Comparison of ENCODE assay signal across 32 cellular contexts in genomic region chr4:38539501-38539900, GRCh38.
"Had no signal": no experiment of that assay in that cellular context is flagged by ENCODE, and none has a peak within 500 bp of the region (broad histone marks: within the 10 kb centered on the region; RNA-seq: fewer than 3 reads in every experiment).

No MANE protein-coding gene starts in this region.

- H3K27me3 ChIP-seq: adrenal gland, ascending aorta had no signal

- ATAC-seq: activated CD4-positive, CD25-positive, alpha-beta regulatory T cell treated with anti-CD3 and anti-CD28 coated beads, Interleukin-2, amount 50 U/mL, for 24 hours; activated CD8-positive, alpha-beta T cell treated with anti-CD3 and anti-CD28 coated beads for 36 hours; activated naive CD4-positive, alpha-beta T cell treated with anti-CD3 and anti-CD28 coated beads, Interleukin-2, amount 50 U/mL, for 72 hours; activated T-cell treated with anti-CD3 and anti-CD28 coated beads, Interleukin-2, amount 50 U/mL, for 4 hours; activated T-cell treated with anti-CD3 and anti-CD28 coated beads, Interleukin-2, amount 50 U/mL, for 72 hours; activated T-helper 17 cell treated with anti-CD3 and anti-CD28 coated beads, Interleukin-2, amount 50 U/mL, for 72 hours; WTC11 had no signal

- FAIRE-seq: TTC549 had no signal

- H3K4me3 ChIP-seq: adrenal gland, ascending aorta had no signal

- H3K9me3 ChIP-seq: adrenal gland, ascending aorta had no signal

- DNase-seq: activated CD4-positive, alpha-beta memory T cell treated with anti-CD3 and anti-CD28 coated beads for 36 hours; activated CD4-positive, alpha-beta T cell treated with anti-CD3 and anti-CD28 coated beads for 4 hours; activated CD4-positive, alpha-beta T cell treated with anti-CD3 and anti-CD28 coated beads, Interleukin-2, amount 10 ng/mL, durations not matched to agents 24 days and 14 days; activated CD4-positive, alpha-beta T cell treated with anti-CD3 and anti-CD28 coated beads, Interleukin-2, amount 50 U/mL, for 1 hour; activated CD4-positive, alpha-beta T cell treated with anti-CD3 and anti-CD28 coated beads, Interleukin-2, amount 50 U/mL, for 4 hours; activated CD4-positive, CD25-positive, alpha-beta regulatory T cell; activated CD8-positive, alpha-beta memory T cell treated with anti-CD3 and anti-CD28 coated beads, Interleukin-2, amount 50 U/mL, for 4 hours; activated CD8-positive, alpha-beta T cell treated with anti-CD3 and anti-CD28 coated beads for 36 hours; activated effector memory CD4-positive, alpha-beta T cell treated with anti-CD3 and anti-CD28 coated beads, Interleukin-2, amount 50 U/mL, for 16 hours; activated gamma-delta T cell treated with Interleukin-2 at 50 U/mL for 16 hours; activated naive CD4-positive, alpha-beta T cell; activated naive CD4-positive, alpha-beta T cell treated with anti-CD3 and anti-CD28 coated beads for 36 hours; activated naive CD4-positive, alpha-beta T cell treated with anti-CD3 and anti-CD28 coated beads, Interleukin-2, amount 50 U/mL, for 16 hours; activated naive CD8-positive, alpha-beta T cell treated with anti-CD3 and anti-CD28 coated beads, Interleukin-2, amount 10 ng/mL, durations not matched to agents 7 days and 5 days; activated T-cell treated with anti-CD3 and anti-CD28 coated beads for 4 hours; activated T-cell treated with anti-CD3 and anti-CD28 coated beads, Interleukin-2, amount 50 U/mL, for 1 hour; activated T-cell treated with anti-CD3 and anti-CD28 coated beads, Interleukin-2, amount 50 U/mL, for 4 hours; activated T-cell treated with anti-CD3 and anti-CD28 coated beads, Interleukin-2, amount 50 U/mL, for 72 hours; adrenal gland; amniotic stem cell; anterior cingulate cortex; central memory CD4-positive, alpha-beta T cell; T-helper 1 cell; T-helper 2 cell; T-helper 9 cell; WERI-Rb-1 had no signal

- H3K4me1 ChIP-seq: adrenal gland, ascending aorta had no signal

- H3K27ac ChIP-seq: adrenal gland, ascending aorta, WERI-Rb-1 had no signal

- H3K36me3 ChIP-seq: adrenal gland, ascending aorta, WERI-Rb-1 had no signal
